8 cellular contexts compared by ENCODE assay signal in genomic region chr2:113248997-113249770, GRCh38. TPM values are rescaled to one million over a fixed set of nuclear protein-coding genes. Genes with fewer than 3 reads are reported as not detected.
A peak's percentile ranks its signal among the peaks of the same experiment; 100 is the strongest.
DNase-seq lines count a peak whose midpoint lies in the region; ATAC-seq and TF ChIP-seq lines count a peak whose summit lies in the region.

No MANE protein-coding gene starts in this region.

- no peaks in the 10 kb centered on the region for H3K36me3 Mint-ChIP-seq in activated naive CD8-positive, alpha-beta T cell
- H3K36me3 Mint-ChIP-seq in progenitor cell of endocrine pancreas (ENCODE audit: insufficient read depth), result no peaks in the 10 kb centered on the region

- peak overlapping the region; percentile 84 for H3K27ac Mint-ChIP-seq in activated naive CD8-positive, alpha-beta T cell
- H3K27ac Mint-ChIP-seq in progenitor cell of endocrine pancreas, result no peak overlapping the region

- DNase-seq in ACHN (peak; percentile 65), M059J (ENCODE audit: low read depth) (peak; percentile 77), SKM-1 treated with dmso at 0.1 percent for 144 hours (lab: John Stamatoyannopoulos, UW; ENCODE audit: unreplicated experiment) (peak; percentile 61), Right ventricle myocardium inferior (ENCODE audit: missing footprints) (peak; percentile 88), progenitor cell of endocrine pancreas (ENCODE audit: low spot score, unreplicated experiment) (peak; percentile 60), ureter (ENCODE audit: low spot score) (peak; percentile 81)

- peak; percentile 66 for ATAC-seq in GM18909 (IDR thresholded peaks at IDR 0.05; ENCODE audit: poor library complexity, unreplicated experiment)
- peak; percentile 82 for ATAC-seq in Right ventricle myocardium inferior

- in situ Hi-C loops in ACHN (cut with HindIII; ENCODE audit: low pct_ligation_motif_present, low pct_unique_long_range_greater_than_20kb, low sequenced_read_pairs), result no loop called here

- intact Hi-C loops in Right ventricle myocardium inferior (cut with DNase I), result loop anchor here (1.0 to 2.0 kb wide), 2 partner anchors 44 to 121 kb away; no protein-coding TSS in a partner anchor

- TF ChIP-seq CTCF in progenitor cell of endocrine pancreas (IDR thresholded peaks at IDR 0.05; ENCODE audit: unreplicated experiment), result peak; percentile 88

- peaks cover 49% of the 10 kb centered on the region for H3K4me1 Mint-ChIP-seq in activated naive CD8-positive, alpha-beta T cell (ENCODE audit: low read depth)
- H3K4me1 Mint-ChIP-seq in progenitor cell of endocrine pancreas (ENCODE audit: low read depth), result no peaks in the 10 kb centered on the region

- no peak overlapping the region for H3K4me3 Mint-ChIP-seq in activated naive CD8-positive, alpha-beta T cell
- no peak overlapping the region for H3K4me3 Mint-ChIP-seq in progenitor cell of endocrine pancreas (ENCODE audit: low read depth)

- no peaks in the 10 kb centered on the region for H3K9me3 Mint-ChIP-seq in activated naive CD8-positive, alpha-beta T cell (ENCODE audit: low read depth)
- no peaks in the 10 kb centered on the region for H3K9me3 Mint-ChIP-seq in progenitor cell of endocrine pancreas (ENCODE audit: low read depth)

- no peaks in the 10 kb centered on the region for H3K27me3 Mint-ChIP-seq in activated naive CD8-positive, alpha-beta T cell
- H3K27me3 Mint-ChIP-seq in progenitor cell of endocrine pancreas, result peaks cover 30% of the 10 kb centered on the region

RNA-seq across cellular contexts. Expression of gene PAX8, which starts 29.5 kb away (rescaled TPM):
- 5.2 and 6.1 TPM in 2 replicates for total RNA-seq in M059J (2014; rRNA removed; shearing (Covaris generic))
- total RNA-seq in Right ventricle myocardium inferior (0.60 TPM), progenitor cell of endocrine pancreas (3.9 and 8.4 TPM in 2 replicates), ureter (160 TPM)

Comparison
In these comparisons a context has a peak if more than half of its experiments do, and no peak if none do; other contexts are left out.
1. Peak in every context shown above with its lines: DNase-seq and ATAC-seq.
2. RNA of gene PAX8, which starts 29.5 kb away (total RNA-seq): 160 TPM in ureter (single experiment); 5.2 to 6.1 TPM in M059J, 3.9 to 8.4 TPM in progenitor cell of endocrine pancreas and 0.60 TPM in Right ventricle myocardium inferior (single experiment); every median in the first group is over 10 times any median in the second.